ENCODE assay signal across 10 cellular contexts in genomic region chr12:50087995-50088394, GRCh38. TPM values are rescaled to one million over a fixed set of nuclear protein-coding genes. Genes with fewer than 3 reads are reported as not detected.
DNase-seq lines count a peak whose midpoint lies in the region; ATAC-seq and TF ChIP-seq lines count a peak whose summit lies in the region.
"Had no signal": no experiment of that assay in that cellular context is flagged by ENCODE, and none has a peak within 500 bp of the region (broad histone marks: within the 10 kb centered on the region; RNA-seq: fewer than 3 reads in every experiment).

No MANE protein-coding gene starts in this region.

- H3K9me3 Mint-ChIP-seq in activated naive CD4-positive, alpha-beta T cell treated with anti-CD3 and anti-CD28 coated beads, Interleukin-2, amount 50 U/mL, for 72 hours = no peaks in the 10 kb centered on the region
- no peaks in the 10 kb centered on the region for H3K9me3 Mint-ChIP-seq in activated T-helper 17 cell treated with anti-CD3 and anti-CD28 coated beads, Interleukin-2, amount 50 U/mL, for 72 hours

- no peaks in the 10 kb centered on the region for H3K9me3 ChIP-seq in thoracic aorta

- TF ChIP-seq CTCF in thoracic aorta (IDR thresholded peaks at IDR 0.05) = no peak

- H3K4me1 Mint-ChIP-seq in activated T-helper 17 cell treated with anti-CD3 and anti-CD28 coated beads, Interleukin-2, amount 50 U/mL, for 72 hours = peaks cover 31% of the 10 kb centered on the region

- H3K4me3 Mint-ChIP-seq in activated T-helper 17 cell treated with anti-CD3 and anti-CD28 coated beads, Interleukin-2, amount 50 U/mL, for 72 hours = peak overlapping the region; percentile 34

- peak overlapping the region; percentile 7 to 12 for H3K27ac ChIP-seq in thoracic aorta

- no peaks in the 10 kb centered on the region for H3K27me3 Mint-ChIP-seq in activated T-helper 17 cell treated with anti-CD3 and anti-CD28 coated beads, Interleukin-2, amount 50 U/mL, for 72 hours

- peaks cover 44% of the 10 kb centered on the region for H3K36me3 ChIP-seq in thoracic aorta

- ATAC-seq in activated naive CD4-positive, alpha-beta T cell treated with anti-CD3 and anti-CD28 coated beads, Interleukin-2, amount 50 U/mL, for 72 hours = no peak
- ATAC-seq in activated T-helper 17 cell treated with anti-CD3 and anti-CD28 coated beads, Interleukin-2, amount 50 U/mL, for 72 hours (replicated peaks) = no peak
- ATAC-seq in thoracic aorta (ENCODE audit: insufficient number of reproducible peaks, low FRiP score, low read depth) = no peak

- no peak overlapping the region for H3K4me3 ChIP-seq in thoracic aorta

- peak overlapping the region; percentile 23 to 82 for H3K27ac Mint-ChIP-seq in activated naive CD4-positive, alpha-beta T cell treated with anti-CD3 and anti-CD28 coated beads, Interleukin-2, amount 50 U/mL, for 72 hours
- H3K27ac Mint-ChIP-seq in activated T-helper 17 cell treated with anti-CD3 and anti-CD28 coated beads, Interleukin-2, amount 50 U/mL, for 72 hours = peak overlapping the region; percentile 64

- no peak for DNase-seq in activated naive CD4-positive, alpha-beta T cell treated with anti-CD3 and anti-CD28 coated beads, Interleukin-2, amount 50 U/mL, for 72 hours (ENCODE audit: low spot score in 2 of 2)
- no peak for DNase-seq in activated naive CD4-positive, alpha-beta T cell treated with anti-CD3 and anti-CD28 coated beads, Interleukin-2, amount 50 U/mL, for 16 hours
- DNase-seq in glomerular endothelial cell (ENCODE audit: extremely low read depth, low read depth, low spot score) (peak; percentile 64), thoracic aorta (ENCODE audit: low spot score) (no peak), T-helper 9 cell (no peak), DMS153 treated with DMSO at 0.1 percent for 48 hours (lab: John Stamatoyannopoulos, UW; ENCODE audit: unreplicated experiment) (no peak)
- DNase-seq in stimulated activated CD8-positive, alpha-beta memory T cell treated with anti-CD3 and anti-CD28 coated beads, Interleukin-4, amount 100 ng/mL, for 48 hours = no peak
- DNase-seq: activated CD8-positive, alpha-beta memory T cell treated with anti-CD3 and anti-CD28 coated beads, Interleukin-2, amount 50 U/mL, for 48 hours; cortex of kidney had no signal

- H3K36me3 Mint-ChIP-seq in activated naive CD4-positive, alpha-beta T cell treated with anti-CD3 and anti-CD28 coated beads, Interleukin-2, amount 50 U/mL, for 72 hours = no peaks in the 10 kb centered on the region
- peaks cover 69% of the 10 kb centered on the region for H3K36me3 Mint-ChIP-seq in activated T-helper 17 cell treated with anti-CD3 and anti-CD28 coated beads, Interleukin-2, amount 50 U/mL, for 72 hours (ENCODE audit: low read depth)

- peaks cover 3 to 32% of the 10 kb centered on the region in 2 donors for H3K4me1 ChIP-seq in thoracic aorta (ENCODE audit: control insufficient read depth in 1 of 2, low read depth in 2 of 2)

- no peaks in the 10 kb centered on the region for H3K27me3 ChIP-seq in thoracic aorta (replicated peaks; ENCODE audit: insufficient read depth)

RNA-seq across cellular contexts. Expression of gene SMARCD1, which starts 2.9 kb away (rescaled TPM):
- total RNA-seq in activated naive CD4-positive, alpha-beta T cell treated with anti-CD3 and anti-CD28 coated beads, Interleukin-2, amount 50 U/mL, for 72 hours = 10 to 100 TPM; 33.8 to 51.2 TPM
- 10 to 100 TPM; 29.4 to 57.3 TPM for total RNA-seq in activated T-helper 17 cell treated with anti-CD3 and anti-CD28 coated beads, Interleukin-2, amount 50 U/mL, for 72 hours
- total RNA-seq in glomerular endothelial cell (101 and 109 TPM in 2 replicates), thoracic aorta (10 to 100 TPM; 53.6 to 60.0 TPM)

RNA-seq across cellular contexts. Expression of gene GPD1, which starts 15.8 kb away (rescaled TPM):
- under 1 TPM; 0.35 to 0.46 TPM for total RNA-seq in activated naive CD4-positive, alpha-beta T cell treated with anti-CD3 and anti-CD28 coated beads, Interleukin-2, amount 50 U/mL, for 72 hours
- under 1 TPM in 1 of 2 donors, not detected in 1; 0.35 TPM for total RNA-seq in activated T-helper 17 cell treated with anti-CD3 and anti-CD28 coated beads, Interleukin-2, amount 50 U/mL, for 72 hours
- 2.6 TPM in 1 of 2 replicates, not detected in the other for total RNA-seq in glomerular endothelial cell
- total RNA-seq in thoracic aorta = 1 to 10 TPM; 4.2 to 5.0 TPM

RNA-seq across cellular contexts. Expression of gene COX14, which starts 24.0 kb away (rescaled TPM):
- 10 to 100 TPM; 46.0 to 48.5 TPM for total RNA-seq in activated naive CD4-positive, alpha-beta T cell treated with anti-CD3 and anti-CD28 coated beads, Interleukin-2, amount 50 U/mL, for 72 hours
- 10 to 100 TPM; 29.8 to 55.5 TPM for total RNA-seq in activated T-helper 17 cell treated with anti-CD3 and anti-CD28 coated beads, Interleukin-2, amount 50 U/mL, for 72 hours
- 46.4 and 73.2 TPM in 2 replicates for total RNA-seq in glomerular endothelial cell
- 10 to 100 TPM; 50.8 to 57.2 TPM for total RNA-seq in thoracic aorta

RNA-seq across cellular contexts. Expression of gene ASIC1, which starts 30.6 kb away (rescaled TPM):
- 10 to 100 TPM in 1 of 2 donors, 1 to 10 TPM in 1; 2.8 to 11.7 TPM for total RNA-seq in activated naive CD4-positive, alpha-beta T cell treated with anti-CD3 and anti-CD28 coated beads, Interleukin-2, amount 50 U/mL, for 72 hours
- 1 to 10 TPM in 1 of 2 donors, under 1 TPM in 1; 0.53 to 1.4 TPM for total RNA-seq in activated T-helper 17 cell treated with anti-CD3 and anti-CD28 coated beads, Interleukin-2, amount 50 U/mL, for 72 hours
- total RNA-seq in glomerular endothelial cell (2.5 TPM in 2 replicates), thoracic aorta (not detected)
